Comparison of ENCODE assay signal across 3 cellular contexts in genomic region chr10:109706157-109706556, GRCh38.
"Had no signal": no experiment of that assay in that cellular context is flagged by ENCODE, and none has a peak within 500 bp of the region (broad histone marks: within the 10 kb centered on the region; RNA-seq: fewer than 3 reads in every experiment).

No MANE protein-coding gene starts in this region.

- DNase-seq: GDM1, GF-D8 had no signal

- H3K4me3 ChIP-seq: GM12878 had no signal
